Comparison of ENCODE assay signal across 27 cellular contexts in the genomic region with DNA sequence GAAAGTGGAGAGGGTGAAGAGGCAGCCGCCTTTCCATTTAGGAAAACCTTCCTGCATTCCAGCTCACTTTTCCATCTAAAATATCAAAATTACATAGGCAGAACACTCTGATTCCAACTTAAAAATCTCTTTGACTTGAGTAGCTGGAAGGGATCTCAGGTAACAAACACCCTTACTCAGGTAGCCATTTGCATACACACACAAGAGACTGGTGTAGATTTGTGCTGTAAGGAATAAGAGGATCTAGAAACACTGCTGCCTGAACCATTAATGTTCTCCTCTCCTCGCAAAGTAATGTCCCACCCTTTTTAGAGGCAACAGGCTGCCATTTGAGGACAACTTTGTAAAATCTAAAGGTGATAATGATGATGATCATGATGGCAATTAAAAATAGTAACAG.
"Had no signal": no experiment of that assay in that cellular context is flagged by ENCODE, and none has a peak within 500 bp of the region (broad histone marks: within the 10 kb centered on the region; RNA-seq: fewer than 3 reads in every experiment).

No MANE protein-coding gene starts in this region.

- H3K27me3 Mint-ChIP-seq: memory B cell; stimulated activated memory B cell treated with anti-CD40 and anti-IgM and Interleukin-4, amounts not matched to agents 10 μg/mL and 1 μg/mL and 100 μg/mL, for 72 hours; stimulated activated naive CD8-positive, alpha-beta T cell treated with anti-CD3 and anti-CD28 coated beads, Interleukin-15, Interleukin-2, amounts not matched to agents 100 ng/mL and 50 ng/mL, for 24 hours had no signal

- H3K9me3 ChIP-seq: esophagus muscularis mucosa, gastrocnemius medialis, left ventricle myocardium inferior, lower lobe of right lung, prostate gland, right lobe of liver, spleen, tibial artery, upper lobe of left lung, vagina had no signal

- H3K4me1 ChIP-seq: left ventricle myocardium inferior, lower lobe of right lung, prostate gland, right lobe of liver, spleen, tibial artery, upper lobe of left lung had no signal

- H3K27ac Mint-ChIP-seq: memory B cell; mesothelial cell of epicardium; natural killer cell; stimulated activated memory B cell treated with anti-CD40 and anti-IgM and Interleukin-4, amounts not matched to agents 10 μg/mL and 1 μg/mL and 100 μg/mL, for 72 hours; stimulated activated naive CD8-positive, alpha-beta T cell treated with anti-CD3 and anti-CD28 coated beads, Interleukin-15, Interleukin-2, amounts not matched to agents 100 ng/mL and 50 ng/mL, for 24 hours had no signal

- H3K27me3 ChIP-seq: esophagus muscularis mucosa, gastrocnemius medialis, right lobe of liver, spleen, tibial artery, upper lobe of left lung, vagina had no signal

- H3K9ac ChIP-seq: parathyroid adenoma had no signal

- DNase-seq: effector memory CD4-positive, alpha-beta T cell; gastrocnemius medialis; glutamatergic neuron; kidney; left cardiac atrium; left ventricle myocardium inferior; lower lobe of right lung; natural killer cell; occipital lobe; retina; right lobe of liver; spleen; stimulated activated CD4-positive, alpha-beta T cell treated with anti-CD3 and anti-CD28 coated beads, Interleukin-15, amount 100 ng/mL, for 24 hours; stimulated activated CD4-positive, alpha-beta T cell treated with anti-CD3 and anti-CD28 coated beads, Interleukin-1b, Interleukin-23, amount 100 ng/mL, for 48 hours; stimulated activated CD4-positive, alpha-beta T cell treated with anti-CD3 and anti-CD28 coated beads, Interleukin-4, amount 100 ng/mL, for 24 hours; tibial artery; upper lobe of left lung had no signal

- H3K4me3 ChIP-seq: esophagus muscularis mucosa, gastrocnemius medialis, left ventricle myocardium inferior, lower lobe of right lung, prostate gland, right lobe of liver, spleen, tibial artery, upper lobe of left lung, vagina had no signal

- H3K27ac ChIP-seq: epithelial cell of prostate, gastrocnemius medialis, left ventricle myocardium inferior, lower lobe of right lung, parathyroid adenoma, prostate gland, right lobe of liver, spleen, tibial artery, upper lobe of left lung, vagina had no signal

- H3K9me3 Mint-ChIP-seq: mesothelial cell of epicardium; natural killer cell; stimulated activated naive CD8-positive, alpha-beta T cell treated with anti-CD3 and anti-CD28 coated beads, Interleukin-15, Interleukin-2, amounts not matched to agents 100 ng/mL and 50 ng/mL, for 24 hours had no signal

- H3K4me1 Mint-ChIP-seq: memory B cell; stimulated activated memory B cell treated with anti-CD40 and anti-IgM and Interleukin-4, amounts not matched to agents 10 μg/mL and 1 μg/mL and 100 μg/mL, for 72 hours had no signal

- H3K36me3 Mint-ChIP-seq: memory B cell; natural killer cell; stimulated activated memory B cell treated with anti-CD40 and anti-IgM and Interleukin-4, amounts not matched to agents 10 μg/mL and 1 μg/mL and 100 μg/mL, for 72 hours had no signal

- H3K36me3 ChIP-seq: esophagus muscularis mucosa, gastrocnemius medialis, left ventricle myocardium inferior, lower lobe of right lung, prostate gland, right lobe of liver, spleen, tibial artery, upper lobe of left lung, vagina had no signal

- H2AFZ ChIP-seq: parathyroid adenoma had no signal

- ATAC-seq: gastrocnemius medialis; left cardiac atrium; lower lobe of right lung; natural killer cell; right lobe of liver; stimulated activated memory B cell treated with anti-CD40 and anti-IgM and Interleukin-4, amounts not matched to agents 10 μg/mL and 1 μg/mL and 100 μg/mL, for 72 hours had no signal

- H3K4me3 Mint-ChIP-seq: memory B cell; mesothelial cell of epicardium; natural killer cell; neural crest cell; stimulated activated memory B cell treated with anti-CD40 and anti-IgM and Interleukin-4, amounts not matched to agents 10 μg/mL and 1 μg/mL and 100 μg/mL, for 72 hours; stimulated activated naive CD8-positive, alpha-beta T cell treated with anti-CD3 and anti-CD28 coated beads, Interleukin-15, Interleukin-2, amounts not matched to agents 100 ng/mL and 50 ng/mL, for 24 hours had no signal
